Comparison of ENCODE assay signal across 8 cellular contexts in genomic region chr16:30923554-30924085, GRCh38. TPM values are rescaled to one million over a fixed set of nuclear protein-coding genes. Genes with fewer than 3 reads are reported as not detected.
DNase-seq lines count a peak whose midpoint lies in the region; ATAC-seq and TF ChIP-seq lines count a peak whose summit lies in the region.

Gene FBXL19, plus strand, starts transcription at chr16:30923572. Its CDS starts 2,183 bp downstream, at chr16:30925755.

- H3F3A ChIP-seq in smooth muscle cell (ENCODE audit: low read depth): no peaks in the 10 kb centered on the region

- H3K36me3 ChIP-seq in H7 (replicated peaks; ENCODE audit: control insufficient read depth, insufficient read depth, low read length): peaks cover 1% of the 10 kb centered on the region
- H3K36me3 ChIP-seq in iPS-18a (ENCODE audit: control insufficient read depth, low read depth, low read length): peaks cover 7% of the 10 kb centered on the region
- H3K36me3 ChIP-seq in smooth muscle cell (ENCODE audit: low read depth): no peaks in the 10 kb centered on the region

- WGBS in smooth muscle cell (ENCODE audit: low lambda C conversion rate): 1% methylated on average over 10 of the region's 32 CpGs

- no peaks in the 10 kb centered on the region for H3K27me3 Mint-ChIP-seq in activated naive CD8-positive, alpha-beta T cell treated with anti-CD3 and anti-CD28 coated beads, Interleukin-2, amount 50 U/mL, for 24 hours

- peak within 1 kb of the TSS; percentile 97 for H3K4me3 Mint-ChIP-seq in activated naive CD8-positive, alpha-beta T cell treated with anti-CD3 and anti-CD28 coated beads, Interleukin-2, amount 50 U/mL, for 24 hours

- H2AFZ ChIP-seq in smooth muscle cell (ENCODE audit: low read depth): peak within 1 kb of the TSS; percentile 93

- H3K27ac Mint-ChIP-seq in activated naive CD8-positive, alpha-beta T cell treated with anti-CD3 and anti-CD28 coated beads, Interleukin-2, amount 50 U/mL, for 24 hours: peak within 1 kb of the TSS; percentile 99

- H3K27me3 ChIP-seq in H7 (ENCODE audit: control insufficient read depth, insufficient read depth, low read length) (no peaks in the 10 kb centered on the region), iPS-18a (ENCODE audit: control insufficient read depth, insufficient read depth, low read length) (no peaks in the 10 kb centered on the region), smooth muscle cell (ENCODE audit: low read depth) (no peaks in the 10 kb centered on the region)

- H3K4me3 ChIP-seq in H7 (ENCODE audit: insufficient read depth, low read depth, low read length) (peak within 1 kb of the TSS; percentile 77), iPS-18a (ENCODE audit: low read length) (peak within 1 kb of the TSS; percentile 63), smooth muscle cell (peak within 1 kb of the TSS; percentile 89)

- no peaks in the 10 kb centered on the region for H3K9me3 Mint-ChIP-seq in activated naive CD8-positive, alpha-beta T cell treated with anti-CD3 and anti-CD28 coated beads, Interleukin-2, amount 50 U/mL, for 24 hours

- H3K9ac ChIP-seq in iPS-18a (ENCODE audit: low read length): peak within 1 kb of the TSS; percentile 74
- peak within 1 kb of the TSS; percentile 93 for H3K9ac ChIP-seq in smooth muscle cell (ENCODE audit: low read depth)

- H3K9me3 ChIP-seq in iPS-18a (ENCODE audit: control insufficient read depth, low read depth, low read length): no peaks in the 10 kb centered on the region
- H3K9me3 ChIP-seq in smooth muscle cell (replicated peaks; ENCODE audit: low read depth): no peaks in the 10 kb centered on the region

- H3K36me3 Mint-ChIP-seq in activated naive CD8-positive, alpha-beta T cell treated with anti-CD3 and anti-CD28 coated beads, Interleukin-2, amount 50 U/mL, for 24 hours (ENCODE audit: low read depth): peaks cover 2% of the 10 kb centered on the region

- peaks cover 13% of the 10 kb centered on the region for H3K4me1 Mint-ChIP-seq in activated naive CD8-positive, alpha-beta T cell treated with anti-CD3 and anti-CD28 coated beads, Interleukin-2, amount 50 U/mL, for 24 hours

- ATAC-seq in activated naive CD8-positive, alpha-beta T cell treated with anti-CD3 and anti-CD28 coated beads, Interleukin-2, amount 50 U/mL, for 24 hours: no peak
- no peak for ATAC-seq in HG03469 (IDR thresholded peaks at IDR 0.05; ENCODE audit: unreplicated experiment)

- H3K27ac ChIP-seq in iPS-18a (ENCODE audit: low read length): peak within 1 kb of the TSS; percentile 88
- peak within 1 kb of the TSS; percentile 94 for H3K27ac ChIP-seq in smooth muscle cell (ENCODE audit: low read depth)

- TF ChIP-seq CTCF in smooth muscle cell (IDR thresholded peaks at IDR 0.05; ENCODE audit: borderline replicate concordance, insufficient read depth, poor library complexity, severe bottlenecking): no peak

- H3K79me2 ChIP-seq in smooth muscle cell (ENCODE audit: low read depth): peaks cover 3% of the 10 kb centered on the region

- peaks cover 12% of the 10 kb centered on the region for H4K20me1 ChIP-seq in smooth muscle cell (ENCODE audit: low read depth)

- DNase-seq in A172 (ENCODE audit: low spot score) (no peak), H7 (peak; percentile 96), smooth muscle cell (lab: John Stamatoyannopoulos, UW; ENCODE audit: unreplicated experiment) (no peak), NCI-H2081 treated with DMSO at 0.1 percent for 48 hours (lab: John Stamatoyannopoulos, UW) (no peak), COR-L47 (lab: John Stamatoyannopoulos, UW) (no peak)
- DNase-seq in activated naive CD8-positive, alpha-beta T cell treated with anti-CD3 and anti-CD28 coated beads, Interleukin-2, amount 50 U/mL, for 24 hours: no peak

- H3K4me1 ChIP-seq in iPS-18a (ENCODE audit: control insufficient read depth, low read depth, low read length) (no peaks in the 10 kb centered on the region), smooth muscle cell (ENCODE audit: low read depth) (peaks cover 10% of the 10 kb centered on the region)

- peak within 1 kb of the TSS; percentile 93 for H3K4me2 ChIP-seq in smooth muscle cell

RNA-seq across cellular contexts. Expression of gene FBXL19, which starts in this region (rescaled TPM):
- 18.7 and 32.5 TPM in 2 replicates for total RNA-seq in A172 (2014; rRNA removed; shearing (Covaris generic))
- 78.3 and 89.8 TPM in 2 replicates for total RNA-seq in H7 (2014; rRNA removed; shearing (Covaris generic))
- 4.5 and 8.5 TPM in 2 replicates for total RNA-seq in smooth muscle cell
- 1.3 and 1.6 TPM in 2 replicates for polyA plus RNA-seq in smooth muscle cell
